In genomic region chr16:29506308-29506707, GRCh38 we compare ENCODE assay signal across 8 cellular contexts. TPM values are rescaled to one million over a fixed set of nuclear protein-coding genes. Genes with fewer than 3 reads are reported as not detected.
DNase-seq lines count a peak whose midpoint lies in the region; ATAC-seq and TF ChIP-seq lines count a peak whose summit lies in the region.
"Not testable (repeated sequence)": the region's sequence is repeated elsewhere in the genome, so short reads cannot be mapped to it uniquely, and the experiment has no call there.

Gene NPIPB12 (minus strand): TSS chr16:29506408.

- not testable (repeated sequence) for H3K4me1 Mint-ChIP-seq in Caco-2 (ENCODE audit: low read depth, unreplicated experiment); T-cell; activated T-helper 2 cell treated with anti-CD3 and anti-CD28 coated beads, Interferon-gamma antibody, Interleukin-2, Interleukin-4, amounts not matched to agents 10 μg/mL and 5 μg/mL and 100 μg/mL, durations not matched to agents 14 hours and 24 hours and 36 hours (ENCODE audit: low read depth)

- H3K36me3 ChIP-seq in Caco-2 (ENCODE audit: control insufficient read depth, insufficient read depth, low read length); ovary; thymus (ENCODE audit: control insufficient read depth, insufficient read depth): not testable (repeated sequence)

- BruUV-seq in Caco-2 (replicated peaks; lab: Mats Ljungman, UMichigan) = not testable (repeated sequence)

- not testable (repeated sequence) for TF ChIP-seq EP300 in ovary (IDR thresholded peaks at IDR 0.05)

- H3K27ac ChIP-seq in ovary; thymus (ENCODE audit: low read depth): not testable (repeated sequence)

- H3K9me3 ChIP-seq in Caco-2; ovary; thymus (ENCODE audit: control insufficient read depth): not testable (repeated sequence)

- not testable (repeated sequence) for H3K27me3 Mint-ChIP-seq in Caco-2 (ENCODE audit: insufficient read depth, unreplicated experiment); T-cell; activated T-helper 2 cell treated with anti-CD3 and anti-CD28 coated beads, Interferon-gamma antibody, Interleukin-2, Interleukin-4, amounts not matched to agents 10 μg/mL and 5 μg/mL and 100 μg/mL, durations not matched to agents 14 hours and 24 hours and 36 hours (ENCODE audit: low read depth)

- DNase-seq in Caco-2; T-cell; activated T-helper 2 cell treated with anti-CD3 and anti-CD28 coated beads, Interferon-gamma antibody, Interleukin-2, Interleukin-4, amounts not matched to agents 10 μg/mL and 5 μg/mL and 100 μg/mL, durations not matched to agents 14 hours and 24 hours and 36 hours (ENCODE audit: low spot score); dermis blood vessel endothelial cell; Right ventricle myocardium inferior (ENCODE audit: missing footprints); lower leg skin (ENCODE audit: low spot score in 2 of 2); ovary: not testable (repeated sequence)

- not testable (repeated sequence) for TF ChIP-seq POLR2A in lower leg skin (IDR thresholded peaks at IDR 0.05); ovary (IDR thresholded peaks at IDR 0.05)

- POLR2A ChIA-PET in Caco-2 (lab: Charles Lee); T-cell (lab: Charles Lee): not testable (repeated sequence)

- CTCF ChIA-PET in Caco-2 (lab: Charles Lee); T-cell (lab: Charles Lee): not testable (repeated sequence)

- not testable (repeated sequence) for ATAC-seq in T-cell (replicated peaks in 1 of 4); Right ventricle myocardium inferior

- not testable (repeated sequence) for H3K4me1 ChIP-seq in Caco-2; ovary (ENCODE audit: insufficient read depth); thymus (ENCODE audit: control insufficient read depth, insufficient read depth, low read length)

- not testable (repeated sequence) for H3K4me3 Mint-ChIP-seq in Caco-2 (ENCODE audit: unreplicated experiment); T-cell; activated T-helper 2 cell treated with anti-CD3 and anti-CD28 coated beads, Interferon-gamma antibody, Interleukin-2, Interleukin-4, amounts not matched to agents 10 μg/mL and 5 μg/mL and 100 μg/mL, durations not matched to agents 14 hours and 24 hours and 36 hours (ENCODE audit: low read depth)

- not testable (repeated sequence) for TF ChIP-seq CTCF in Caco-2 (IDR thresholded peaks at IDR 0.05; ENCODE audit: insufficient read depth in 1 of 2, low read depth in 1 of 2, low read length in 1 of 2, severe bottlenecking in 1 of 2, unreplicated experiment in 1 of 2); lower leg skin (IDR thresholded peaks at IDR 0.05); ovary (IDR thresholded peaks at IDR 0.05)

- H3K4me3 ChIP-seq in Caco-2 (ENCODE audit: low read depth, low read length); lower leg skin (ENCODE audit: low read depth, poor library complexity, severe bottlenecking); ovary; thymus (ENCODE audit: low read length): not testable (repeated sequence)

- not testable (repeated sequence) for H3K36me3 Mint-ChIP-seq in Caco-2 (ENCODE audit: insufficient read depth, unreplicated experiment); T-cell; activated T-helper 2 cell treated with anti-CD3 and anti-CD28 coated beads, Interferon-gamma antibody, Interleukin-2, Interleukin-4, amounts not matched to agents 10 μg/mL and 5 μg/mL and 100 μg/mL, durations not matched to agents 14 hours and 24 hours and 36 hours (ENCODE audit: low read depth)

- not testable (repeated sequence) for H3K27ac Mint-ChIP-seq in Caco-2 (ENCODE audit: unreplicated experiment); T-cell; activated T-helper 2 cell treated with anti-CD3 and anti-CD28 coated beads, Interferon-gamma antibody, Interleukin-2, Interleukin-4, amounts not matched to agents 10 μg/mL and 5 μg/mL and 100 μg/mL, durations not matched to agents 14 hours and 24 hours and 36 hours

- not testable (repeated sequence) for H3K27me3 ChIP-seq in Caco-2 (replicated peaks; ENCODE audit: control insufficient read depth, insufficient read depth, low read length); ovary; thymus (ENCODE audit: control insufficient read depth, insufficient read depth)

- H3K9me3 Mint-ChIP-seq in Caco-2 (ENCODE audit: unreplicated experiment); T-cell; activated T-helper 2 cell treated with anti-CD3 and anti-CD28 coated beads, Interferon-gamma antibody, Interleukin-2, Interleukin-4, amounts not matched to agents 10 μg/mL and 5 μg/mL and 100 μg/mL, durations not matched to agents 14 hours and 24 hours and 36 hours: not testable (repeated sequence)

- intact Hi-C loops in Caco-2 (cut with micrococcal nuclease; ENCODE audit: unreplicated experiment); activated T-helper 2 cell treated with anti-CD3 and anti-CD28 coated beads, Interferon-gamma antibody, Interleukin-2, Interleukin-4, amounts not matched to agents 10 μg/mL and 5 μg/mL and 100 μg/mL, durations not matched to agents 14 hours and 24 hours and 36 hours (cut with micrococcal nuclease); Right ventricle myocardium inferior (cut with DNase I); lower leg skin (cut with DNase I; ENCODE audit: low total_unique reads); ovary (cut with DNase I): not testable (repeated sequence)

- no CpG with 5 or more reads among the region's 6 CpGs for whole genome bisulfite sequencing in lower leg skin, 2 donors
- WGBS in ovary, 3 donors = 84% methylated on average over 2 of the region's 6 CpGs; no CpG with 5 or more reads in 2 of the 3 donors
- 98% methylated on average over 2 of the region's 6 CpGs for WGBS in thymus

RNA-seq across cellular contexts. Expression of gene NPIPB12, which starts in this region (rescaled TPM):
- total RNA-seq in Caco-2 (2022) (53.1 and 66.2 TPM in 2 replicates), T-cell (100 to 1,000 TPM in 3 of 5 donors, 10 to 100 TPM in 2; 71.0 to 138 (median 102) TPM), dermis blood vessel endothelial cell (17.6 and 45.1 TPM in 2 replicates), Right ventricle myocardium inferior (15.0 TPM), lower leg skin (10 to 100 TPM; 37.6 to 64.2 (median 53.1) TPM), ovary (10 to 100 TPM; 11.0 to 65.3 (median 29.5) TPM)
- total RNA-seq in activated T-helper 2 cell treated with anti-CD3 and anti-CD28 coated beads, Interferon-gamma antibody, Interleukin-2, Interleukin-4, amounts not matched to agents 10 μg/mL and 5 μg/mL and 100 μg/mL, durations not matched to agents 14 hours and 24 hours and 36 hours = 76.6 and 94.1 TPM in 2 replicates
- polyA plus RNA-seq in ovary (10 to 100 TPM; 19.0 to 26.3 TPM), thymus (134 TPM)
